ENCODE assay signal across 23 cellular contexts in genomic region chr6:169906741-169907418, GRCh38.
"Had no signal": no experiment of that assay in that cellular context is flagged by ENCODE, and none has a peak within 500 bp of the region (broad histone marks: within the 10 kb centered on the region; RNA-seq: fewer than 3 reads in every experiment).

No MANE protein-coding gene starts in this region.

- H3K36me3 ChIP-seq: breast epithelium, neutrophil, tibial artery had no signal

- H3K27ac ChIP-seq: breast epithelium, epithelial cell of prostate, foreskin keratinocyte, neutrophil, parathyroid adenoma, tibial artery had no signal

- DNase-seq: activated CD4-positive, alpha-beta T cell treated with anti-CD3 and anti-CD28 coated beads, Interleukin-2, amount 50 U/mL, for 1 hour; activated CD4-positive, CD25-positive, alpha-beta regulatory T cell treated with anti-CD3 and anti-CD28 coated beads, Interleukin-2, amount 50 U/mL, for 72 hours; activated CD8-positive, alpha-beta memory T cell treated with anti-CD3 and anti-CD28 coated beads, Interleukin-2, amount 50 U/mL, for 4 hours; activated effector memory CD4-positive, alpha-beta T cell treated with Interleukin-2 at 50 U/mL for 16 hours; activated naive CD4-positive, alpha-beta T cell treated with anti-CD3 and anti-CD28 coated beads, Interleukin-2, amount 10 ng/mL, durations not matched to agents 7 days and 5 days; activated naive CD8-positive, alpha-beta T cell treated with anti-CD3 and anti-CD28 coated beads, Interleukin-2, amount 50 U/mL, for 24 hours; activated T-cell treated with anti-CD3 and anti-CD28 coated beads, Interleukin-2, amount 50 U/mL, for 48 hours; effector memory CD8-positive, alpha-beta T cell; foreskin keratinocyte; hypothalamus; islet precursor cell; mucosa of descending colon; stimulated activated CD4-positive, alpha-beta T cell treated with anti-CD3 and anti-CD28 coated beads, Interleukin-2, amount 100 ng/mL, for 24 hours; stimulated activated naive CD8-positive, alpha-beta T cell treated with anti-CD3 and anti-CD28 coated beads, Interleukin-15, Interleukin-2, amounts not matched to agents 100 U/mL and 50 U/mL, for 24 hours; substantia nigra; T1000; tibial artery had no signal

- H3K4me3 ChIP-seq: breast epithelium, mucosa of descending colon, tibial artery had no signal

- ATAC-seq: effector memory CD8-positive, alpha-beta T cell; foreskin keratinocyte; mucosa of descending colon; stimulated activated naive CD8-positive, alpha-beta T cell treated with anti-CD3 and anti-CD28 coated beads, Interleukin-15, Interleukin-2, amounts not matched to agents 100 U/mL and 50 U/mL, for 24 hours had no signal

- H3K79me2 ChIP-seq: parathyroid adenoma had no signal

- H3K9me3 ChIP-seq: breast epithelium, mucosa of descending colon, neutrophil, tibial artery had no signal

- H3K9ac ChIP-seq: parathyroid adenoma had no signal

- H3K4me1 ChIP-seq: breast epithelium, foreskin keratinocyte, parathyroid adenoma, tibial artery had no signal

- H2AFZ ChIP-seq: parathyroid adenoma had no signal

- FAIRE-seq: astrocyte, urothelium cell line had no signal

- H3K27me3 ChIP-seq: breast epithelium, foreskin keratinocyte, neutrophil had no signal
